14 cellular contexts compared by ENCODE assay signal in the genomic region with DNA sequence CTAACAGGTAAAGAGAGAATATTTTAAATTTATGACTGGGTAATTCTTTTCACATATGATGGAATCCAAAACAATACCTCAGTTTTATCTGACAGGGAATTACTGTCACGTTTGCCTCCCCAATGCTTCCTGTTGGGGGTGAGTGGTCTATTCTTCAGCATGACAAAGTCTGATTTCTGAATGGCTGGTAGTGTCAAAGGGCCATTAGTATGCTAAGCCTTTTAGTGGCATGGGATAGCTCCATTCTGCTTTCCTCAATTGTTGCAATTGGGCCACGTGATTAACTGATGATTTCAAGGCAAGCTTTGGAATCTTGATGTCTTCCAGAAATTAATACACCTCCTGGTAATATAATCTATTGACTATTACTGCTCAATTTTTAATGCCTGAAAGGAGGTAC.
"Had no signal": no experiment of that assay in that cellular context is flagged by ENCODE, and none has a peak within 500 bp of the region (broad histone marks: within the 10 kb centered on the region; RNA-seq: fewer than 3 reads in every experiment).

No MANE protein-coding gene starts in this region.

- H3K4me1 Mint-ChIP-seq: naive thymus-derived CD8-positive, alpha-beta T cell had no signal

- DNase-seq: activated CD4-positive, alpha-beta T cell treated with anti-CD3 and anti-CD28 coated beads for 4 hours; activated CD8-positive, alpha-beta T cell treated with anti-CD3 and anti-CD28 coated beads for 36 hours; activated naive CD4-positive, alpha-beta T cell; aorta; foreskin melanocyte; left colon; mucosa of descending colon; naive thymus-derived CD8-positive, alpha-beta T cell; sigmoid colon; stimulated activated CD4-positive, alpha-beta T cell treated with anti-CD3 and anti-CD28 coated beads, Interleukin-2, amount 100 ng/mL, for 24 hours; stimulated activated naive CD4-positive, alpha-beta T cell had no signal

- H3K27ac Mint-ChIP-seq: activated CD8-positive, alpha-beta T cell treated with anti-CD3 and anti-CD28 coated beads for 36 hours; activated T-helper 1 cell treated with anti-CD3 and anti-CD28 coated beads, Interleukin-12 subunit alpha, Interleukin-12 subunit beta, Interleukin-2, Interleukin-4 antibody, amounts not matched to agents 30 ng/mL and 10 ng/mL and 1 ng/mL, durations not matched to agents 14 hours and 24 hours and 36 hours; naive thymus-derived CD8-positive, alpha-beta T cell; type B pancreatic cell had no signal

- H3K27me3 ChIP-seq: breast epithelium, sigmoid colon had no signal

- H3K9me3 ChIP-seq: breast epithelium, mucosa of descending colon, sigmoid colon had no signal

- H3K36me3 ChIP-seq: breast epithelium, sigmoid colon had no signal

- ATAC-seq: activated CD8-positive, alpha-beta T cell treated with anti-CD3 and anti-CD28 coated beads for 36 hours; left colon; mucosa of descending colon; naive thymus-derived CD8-positive, alpha-beta T cell had no signal

- H3K36me3 Mint-ChIP-seq: naive thymus-derived CD8-positive, alpha-beta T cell; type B pancreatic cell had no signal

- H3K4me1 ChIP-seq: breast epithelium, sigmoid colon had no signal

- H3K4me3 ChIP-seq: breast epithelium, mucosa of descending colon, sigmoid colon had no signal

- H3K4me3 Mint-ChIP-seq: activated CD8-positive, alpha-beta T cell treated with anti-CD3 and anti-CD28 coated beads for 36 hours; activated T-helper 1 cell treated with anti-CD3 and anti-CD28 coated beads, Interleukin-12 subunit alpha, Interleukin-12 subunit beta, Interleukin-2, Interleukin-4 antibody, amounts not matched to agents 30 ng/mL and 10 ng/mL and 1 ng/mL, durations not matched to agents 14 hours and 24 hours and 36 hours; naive thymus-derived CD8-positive, alpha-beta T cell; type B pancreatic cell had no signal

- H3K27ac ChIP-seq: breast epithelium, sigmoid colon had no signal

- H3K27me3 Mint-ChIP-seq: type B pancreatic cell had no signal

- H3K9me3 Mint-ChIP-seq: activated CD8-positive, alpha-beta T cell treated with anti-CD3 and anti-CD28 coated beads for 36 hours; activated T-helper 1 cell treated with anti-CD3 and anti-CD28 coated beads, Interleukin-12 subunit alpha, Interleukin-12 subunit beta, Interleukin-2, Interleukin-4 antibody, amounts not matched to agents 30 ng/mL and 10 ng/mL and 1 ng/mL, durations not matched to agents 14 hours and 24 hours and 36 hours; type B pancreatic cell had no signal
